ENCODE assay signal across 1 cellular context in genomic region chr11:78417175-78417887, GRCh38.
TF ChIP-seq lines count a peak whose summit lies in the region.

A gene with protein sequence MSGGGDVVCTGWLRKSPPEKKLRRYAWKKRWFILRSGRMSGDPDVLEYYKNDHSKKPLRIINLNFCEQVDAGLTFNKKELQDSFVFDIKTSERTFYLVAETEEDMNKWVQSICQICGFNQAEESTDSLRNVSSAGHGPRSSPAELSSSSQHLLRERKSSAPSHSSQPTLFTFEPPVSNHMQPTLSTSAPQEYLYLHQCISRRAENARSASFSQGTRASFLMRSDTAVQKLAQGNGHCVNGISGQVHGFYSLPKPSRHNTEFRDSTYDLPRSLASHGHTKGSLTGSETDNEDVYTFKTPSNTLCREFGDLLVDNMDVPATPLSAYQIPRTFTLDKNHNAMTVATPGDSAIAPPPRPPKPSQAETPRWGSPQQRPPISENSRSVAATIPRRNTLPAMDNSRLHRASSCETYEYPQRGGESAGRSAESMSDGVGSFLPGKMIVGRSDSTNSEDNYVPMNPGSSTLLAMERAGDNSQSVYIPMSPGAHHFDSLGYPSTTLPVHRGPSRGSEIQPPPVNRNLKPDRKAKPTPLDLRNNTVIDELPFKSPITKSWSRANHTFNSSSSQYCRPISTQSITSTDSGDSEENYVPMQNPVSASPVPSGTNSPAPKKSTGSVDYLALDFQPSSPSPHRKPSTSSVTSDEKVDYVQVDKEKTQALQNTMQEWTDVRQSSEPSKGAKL (minus strand): TSS chr11:78417820. CDS start chr11:78417720, 100 bp downstream.

TF ChIP-seq in K562, 482 proteins besides CTCF, POLR2A, EP300 and RAD21 (continued from another document):
- TF ChIP-seq RERE (CRISPR knock-in tag; IDR thresholded peaks at IDR 0.05; ENCODE audit: borderline replicate concordance), result 0 out of 2 replicates have a peak, but pooled peaks have one; percentile 34
- TF ChIP-seq FOSL1 (tag; conservative IDR thresholded peaks at IDR 0.05), result peak; percentile 79
- TF ChIP-seq ZBTB7A (IDR thresholded peaks at IDR 0.05; ENCODE audit: borderline replicate concordance, control insufficient read depth, low read depth, low read length), result peak; percentile 7; the same call in 1 of the 2 replicates
- TF ChIP-seq RBFOX2 (IDR thresholded peaks at IDR 0.05; ENCODE audit: low read depth, low read length), result peak; percentile 56
- TF ChIP-seq PCBP1 (IDR thresholded peaks at IDR 0.05; ENCODE audit: low read depth, low read length, poor library complexity, severe bottlenecking), result peak; percentile 86
- TF ChIP-seq GATAD2A (IDR thresholded peaks at IDR 0.05), result 0 out of 2 replicates have a peak, but pooled peaks have one; percentile 1
- TF ChIP-seq PHF8 (IDR thresholded peaks at IDR 0.05; ENCODE audit: borderline replicate concordance, low read length), result peak; percentile 58; the same call in 1 of the 2 replicates
- peak; percentile 17; the same call in 1 of the 2 replicates for TF ChIP-seq LCOR (CRISPR knock-in tag; IDR thresholded peaks at IDR 0.05)
